8 cellular contexts compared by ENCODE assay signal in the genomic region with DNA sequence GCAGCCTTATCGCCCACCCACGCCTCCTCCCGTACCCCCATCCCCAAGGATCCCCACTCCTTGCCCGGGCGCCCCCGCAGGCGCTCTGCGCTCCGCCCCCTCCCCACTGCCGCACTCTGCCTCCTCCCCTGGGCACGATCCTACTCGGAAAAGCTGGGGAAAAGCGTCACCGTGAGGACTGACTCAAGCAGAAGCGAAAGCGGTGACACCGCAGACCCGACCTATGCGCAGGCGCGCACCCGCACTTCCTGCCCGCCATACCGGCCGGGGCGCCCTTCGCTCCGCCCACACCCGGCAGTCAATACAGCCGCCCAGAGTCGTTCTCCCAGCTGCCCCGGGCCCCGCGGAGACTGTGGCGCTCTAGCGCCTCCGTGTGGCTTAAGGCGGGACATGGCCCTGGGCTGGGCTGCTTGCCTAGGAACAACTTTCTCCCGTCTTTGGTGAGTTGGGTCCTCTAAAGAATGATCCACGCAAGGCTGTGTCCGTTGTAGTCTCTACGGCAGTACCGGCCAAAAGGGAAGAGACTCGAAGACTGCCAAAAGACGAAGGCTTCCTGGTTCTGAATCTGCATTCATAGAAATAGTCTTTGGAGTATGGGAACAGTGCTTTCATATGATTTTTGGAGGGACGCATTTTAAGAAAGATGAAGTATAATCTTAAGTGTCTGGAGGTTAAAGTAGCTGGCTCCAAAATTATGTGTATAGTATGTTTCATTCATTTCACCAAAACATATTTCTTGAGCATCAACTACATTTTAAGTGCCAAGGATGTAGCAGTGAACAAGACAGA. TPM values are rescaled to one million over a fixed set of nuclear protein-coding genes. Genes with fewer than 3 reads are reported as not detected.
DNase-seq lines count a peak whose midpoint lies in the region; TF ChIP-seq lines count a peak whose summit lies in the region.

A gene (minus strand): TSS at position 207 of the 789 bp plus-strand sequence. CDS start 7,432 bp downstream, outside the sequence.

- H3K36me3 ChIP-seq in H7 (replicated peaks; ENCODE audit: control insufficient read depth, insufficient read depth, low read length), result no peaks in the 10 kb centered on the region

- peak within 1 kb of the TSS; percentile 97 for H3K27ac Mint-ChIP-seq in neural crest cell (ENCODE audit: unreplicated experiment)

- in situ Hi-C loops in G401 (cut with HindIII; ENCODE audit: low sequenced_read_pairs), result no loop called here

- peaks cover 19% of the 10 kb centered on the region for H3K4me1 Mint-ChIP-seq in neural crest cell

- H3K36me3 Mint-ChIP-seq in neural crest cell (ENCODE audit: low read depth), result no peaks in the 10 kb centered on the region

- H3K9me3 Mint-ChIP-seq in neural crest cell, result no peaks in the 10 kb centered on the region

- TF ChIP-seq CTCF in neural crest cell (conservative IDR thresholded peaks at IDR 0.05), result peak; percentile 96

- peak within 1 kb of the TSS; percentile 78 for H3K4me3 ChIP-seq in H7 (ENCODE audit: insufficient read depth, low read depth, low read length)

- H3K4me3 Mint-ChIP-seq in neural crest cell, result peak within 1 kb of the TSS; percentile 90

- H3K27me3 Mint-ChIP-seq in neural crest cell (ENCODE audit: low read depth), result peaks cover 5% of the 10 kb centered on the region

- DNase-seq in G401 (ENCODE audit: low spot score), result peak; percentile 92
- peak; percentile 97 for DNase-seq in H7
- peak; percentile 96 for DNase-seq in M059J (ENCODE audit: low read depth)
- peak; percentile 90 for DNase-seq in SHP77 treated with DMSO at 0.1 percent for 48 hours (lab: John Stamatoyannopoulos, UW)
- peak; percentile 95 for DNase-seq in activated gamma-delta T cell (lab: John Stamatoyannopoulos, UW)
- DNase-seq in fibroblast of the conjunctiva (ENCODE audit: low read depth), result peak; percentile 95
- DNase-seq in neural crest cell (ENCODE audit: low read depth, low spot score), result peak; percentile 97
- DNase-seq in stromal cell of bone marrow (ENCODE audit: low read depth), result peak; percentile 93

- H3K27me3 ChIP-seq in H7 (ENCODE audit: control insufficient read depth, insufficient read depth, low read length), result no peaks in the 10 kb centered on the region; the same call in 1 of the 2 replicates

RNA-seq across cellular contexts. Expression of the gene that starts here (rescaled TPM):
- 22.1 and 24.6 TPM in 2 replicates for total RNA-seq in G401 (2014; rRNA removed; shearing (Covaris generic))
- 25.9 and 31.4 TPM in 2 replicates for total RNA-seq in H7 (2014; rRNA removed; shearing (Covaris generic))
- total RNA-seq in M059J (2014; rRNA removed; shearing (Covaris generic)), result 18.9 and 21.4 TPM in 2 replicates
- 8.1 and 14.8 TPM in 2 replicates for total RNA-seq in neural crest cell

Comparison
In these comparisons a context has a peak if more than half of its experiments do, and no peak if none do; other contexts are left out.
1. Peak in every context shown above with its lines: DNase-seq and H3K4me3 ChIP-seq.